ENCODE assay signal across 10 cellular contexts in genomic region chr9:92739346-92740014, GRCh38. TPM values are rescaled to one million over a fixed set of nuclear protein-coding genes. Genes with fewer than 3 reads are reported as not detected.
DNase-seq lines count a peak whose midpoint lies in the region; ATAC-seq and TF ChIP-seq lines count a peak whose summit lies in the region.
"Had no signal": no experiment of that assay in that cellular context is flagged by ENCODE, and none has a peak within 500 bp of the region (broad histone marks: within the 10 kb centered on the region; RNA-seq: fewer than 3 reads in every experiment).

No MANE protein-coding gene starts in this region.

- TF ChIP-seq POLR2A in Peyer's patch (IDR thresholded peaks at IDR 0.05), result no peak

- CTCF ChIA-PET in CD4-positive, alpha-beta T cell (lab: Charles Lee), result no interaction called here

- peak overlapping the region; percentile 61 for H3K27ac Mint-ChIP-seq in CD4-positive, alpha-beta T cell

- no peak overlapping the region for H3K4me3 Mint-ChIP-seq in CD4-positive, alpha-beta T cell

- H3K9ac ChIP-seq in rectal smooth muscle tissue (ENCODE audit: low read length), result no peak overlapping the region

- H3K4me1 ChIP-seq in Peyer's patch, result peaks cover 3 to 39% (median 14%) of the 10 kb centered on the region in 4 donors
- H3K4me1 ChIP-seq in foreskin keratinocyte, result peaks cover 63% of the 10 kb centered on the region
- peaks cover 20% of the 10 kb centered on the region for H3K4me1 ChIP-seq in rectal smooth muscle tissue (ENCODE audit: control insufficient read depth, insufficient read depth, low read length)

- POLR2A ChIA-PET in CD4-positive, alpha-beta T cell (lab: Charles Lee), result no interaction called here

- H3K36me3 ChIP-seq in Peyer's patch (no peaks in the 10 kb centered on the region), rectal smooth muscle tissue (ENCODE audit: control insufficient read depth, insufficient read depth, low read length) (no peaks in the 10 kb centered on the region)

- H3K27me3 Mint-ChIP-seq in CD4-positive, alpha-beta T cell, result no peaks in the 10 kb centered on the region

- H3K27ac ChIP-seq in CD4-positive, alpha-beta T cell (ENCODE audit: low read depth, low read length), result no peak overlapping the region
- H3K27ac ChIP-seq in Peyer's patch (peak overlapping the region in 3 of 4 donors; percentile 4 to 58 (median 17)), foreskin keratinocyte (peak overlapping the region; percentile 49), rectal smooth muscle tissue (ENCODE audit: low read depth, low read length) (peak overlapping the region; percentile 8)

- H3K4me3 ChIP-seq in Peyer's patch (no peak overlapping the region), rectal smooth muscle tissue (ENCODE audit: low read length) (no peak overlapping the region)

- H3K36me3 Mint-ChIP-seq in CD4-positive, alpha-beta T cell (ENCODE audit: low read depth), result no peaks in the 10 kb centered on the region

- H3K9me3 Mint-ChIP-seq in CD4-positive, alpha-beta T cell, result no peaks in the 10 kb centered on the region

- intact Hi-C loops in CD4-positive, alpha-beta T cell (cut with DNase I, micrococcal nuclease), result no loop called here

- no peaks in the 10 kb centered on the region for H3K27me3 ChIP-seq in CD4-positive, alpha-beta T cell (ENCODE audit: control insufficient read depth, insufficient read depth, low read length)
- no peaks in the 10 kb centered on the region for H3K27me3 ChIP-seq in Peyer's patch
- H3K27me3 ChIP-seq in foreskin keratinocyte, result no peaks in the 10 kb centered on the region
- H3K27me3 ChIP-seq in rectal smooth muscle tissue (ENCODE audit: control insufficient read depth, insufficient read depth, low read length), result no peaks in the 10 kb centered on the region

- H3K4me1 Mint-ChIP-seq in CD4-positive, alpha-beta T cell (ENCODE audit: low read depth), result peaks cover 78% of the 10 kb centered on the region

- H3K9me3 ChIP-seq in CD4-positive, alpha-beta T cell (ENCODE audit: control insufficient read depth, low read length), result no peaks in the 10 kb centered on the region
- no peaks in the 10 kb centered on the region for H3K9me3 ChIP-seq in Peyer's patch

- TF ChIP-seq CTCF in CD4-positive, alpha-beta T cell (IDR thresholded peaks at IDR 0.05), result no peak
- no peak for TF ChIP-seq CTCF in Peyer's patch (IDR thresholded peaks at IDR 0.05)
- TF ChIP-seq CTCF in foreskin keratinocyte (conservative IDR thresholded peaks at IDR 0.05), result no peak

- no peak for ATAC-seq in CD4-positive, alpha-beta T cell (ENCODE audit: poor library complexity)
- no peak for ATAC-seq in foreskin keratinocyte
- no peak for ATAC-seq in HG02798 (IDR thresholded peaks at IDR 0.05; ENCODE audit: poor library complexity, unreplicated experiment)
- no peak for ATAC-seq in HG02938 (IDR thresholded peaks at IDR 0.05; ENCODE audit: unreplicated experiment)
- no peak for ATAC-seq in HG02852 (IDR thresholded peaks at IDR 0.05; ENCODE audit: unreplicated experiment)
- ATAC-seq in HG03095 (IDR thresholded peaks at IDR 0.05; ENCODE audit: unreplicated experiment), result no peak

- no peak for DNase-seq in CD4-positive, alpha-beta T cell
- DNase-seq in Peyer's patch, result peak in 1 of 3 donors; percentile 42
- no peak for DNase-seq in foreskin keratinocyte
- DNase-seq: GOT3, KBM-7 had no signal

RNA-seq across cellular contexts. Expression of gene BICD2, which starts 25.2 kb away (rescaled TPM):
- 10 to 100 TPM; 14.1 to 14.9 TPM for total RNA-seq in CD4-positive, alpha-beta T cell
- total RNA-seq in Peyer's patch, result 10 to 100 TPM in 2 of 4 donors, 1 to 10 TPM in 2; 4.2 to 41.3 (median 8.8) TPM
- total RNA-seq in foreskin keratinocyte, result 60.0 and 66.3 TPM in 2 replicates
- polyA plus RNA-seq in foreskin keratinocyte, result 19.3 and 24.2 TPM in 2 replicates
